In genomic region chr4:125776146-125776545, GRCh38 we compare ENCODE assay signal across 18 cellular contexts.
"Had no signal": no experiment of that assay in that cellular context is flagged by ENCODE, and none has a peak within 500 bp of the region (broad histone marks: within the 10 kb centered on the region; RNA-seq: fewer than 3 reads in every experiment).

No MANE protein-coding gene starts in this region.

- H3K27me3 ChIP-seq: colonic mucosa, esophagus muscularis mucosa, foreskin keratinocyte, gastroesophageal sphincter, heart left ventricle, hepatocyte, left lung had no signal

- ATAC-seq: effector memory CD8-positive, alpha-beta T cell; foreskin keratinocyte; gastroesophageal sphincter; heart left ventricle; left cardiac atrium; left lung; left ventricle myocardium superior; lower lobe of right lung; naive thymus-derived CD4-positive, alpha-beta T cell had no signal

- H3K4me3 Mint-ChIP-seq: dendritic cell treated with granulocyte-macrophage colony-stimulating factor and Interleukin-4, amounts not matched to agents 40 ng/mL and 50 ng/mL, for 4 days; effector memory CD8-positive, alpha-beta T cell; mesothelial cell of epicardium; naive thymus-derived CD4-positive, alpha-beta T cell had no signal

- H3K4me1 Mint-ChIP-seq: naive thymus-derived CD4-positive, alpha-beta T cell had no signal

- H3K4me3 ChIP-seq: colonic mucosa, esophagus muscularis mucosa, gastroesophageal sphincter, heart left ventricle, hepatocyte, left lung, lower lobe of right lung had no signal

- H3K9me3 ChIP-seq: colonic mucosa, esophagus muscularis mucosa, gastroesophageal sphincter, lower lobe of right lung had no signal

- H3K36me3 ChIP-seq: colonic mucosa, esophagus muscularis mucosa, gastroesophageal sphincter, heart left ventricle, left lung, lower lobe of right lung had no signal

- DNase-seq: colonic mucosa; cortex of kidney; effector CD8-positive, alpha-beta T cell; effector memory CD8-positive, alpha-beta T cell; foreskin keratinocyte; heart left ventricle; hypothalamus; left cardiac atrium; left lung; left ventricle myocardium superior; lower lobe of right lung; mesenchymal stem cell; naive thymus-derived CD4-positive, alpha-beta T cell had no signal

- H3K27ac ChIP-seq: colonic mucosa, esophagus muscularis mucosa, foreskin keratinocyte, gastroesophageal sphincter, heart left ventricle, hepatocyte, left lung, lower lobe of right lung had no signal

- H3K27me3 Mint-ChIP-seq: dendritic cell treated with granulocyte-macrophage colony-stimulating factor and Interleukin-4, amounts not matched to agents 40 ng/mL and 50 ng/mL, for 4 days; effector memory CD8-positive, alpha-beta T cell; naive thymus-derived CD4-positive, alpha-beta T cell had no signal

- H3K27ac Mint-ChIP-seq: dendritic cell treated with granulocyte-macrophage colony-stimulating factor and Interleukin-4, amounts not matched to agents 40 ng/mL and 50 ng/mL, for 4 days; effector memory CD8-positive, alpha-beta T cell; mesothelial cell of epicardium; naive thymus-derived CD4-positive, alpha-beta T cell had no signal

- H3K4me1 ChIP-seq: colonic mucosa, foreskin keratinocyte, gastroesophageal sphincter, heart left ventricle, left lung, lower lobe of right lung had no signal
